Comparison of ENCODE assay signal across 9 cellular contexts in the genomic region with DNA sequence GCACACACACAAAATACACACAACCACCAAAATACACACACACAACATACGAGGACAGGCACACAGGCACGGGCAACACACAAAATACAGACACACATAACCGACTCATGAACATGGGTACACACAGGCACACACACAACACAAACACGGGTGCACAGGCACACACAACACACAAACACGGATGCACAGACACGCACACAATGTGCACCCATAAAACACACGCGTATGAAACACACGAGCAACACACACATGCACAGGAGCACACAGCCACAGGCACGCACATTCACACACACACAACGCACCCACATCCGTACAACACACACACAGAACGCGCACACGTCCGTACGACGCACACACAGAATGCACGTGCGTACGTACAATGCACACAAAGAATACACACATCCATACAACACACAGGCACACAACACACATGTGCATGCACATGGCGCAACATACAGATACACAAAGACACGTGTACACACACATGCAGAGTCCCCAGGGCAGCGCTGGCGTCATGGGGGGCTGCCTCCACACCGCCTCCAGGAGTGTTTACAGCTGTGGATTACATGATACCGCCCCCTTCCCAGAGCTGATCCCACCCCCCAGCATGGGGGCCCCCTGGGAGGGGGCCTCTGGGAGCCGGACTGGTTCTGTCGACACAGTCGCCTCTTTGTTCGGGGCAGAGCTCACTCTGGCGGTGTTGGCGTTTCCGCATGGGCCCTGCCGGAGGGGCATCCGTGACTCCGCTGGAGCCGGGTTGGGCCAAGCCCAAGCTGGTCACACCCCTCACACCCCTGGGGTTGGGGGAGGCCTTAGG. TPM values are rescaled to one million over a fixed set of nuclear protein-coding genes. Genes with fewer than 3 reads are reported as not detected.
DNase-seq lines count a peak whose midpoint lies in the region; ATAC-seq and TF ChIP-seq lines count a peak whose summit lies in the region.
"Had no signal": no experiment of that assay in that cellular context is flagged by ENCODE, and none has a peak within 500 bp of the region (broad histone marks: within the 10 kb centered on the region; RNA-seq: fewer than 3 reads in every experiment).

No MANE protein-coding gene starts in this region.

- H3K27ac Mint-ChIP-seq in HFFc6: peak overlapping the region; percentile 96
- peak overlapping the region; percentile 45 for H3K27ac Mint-ChIP-seq in chondrocyte (ENCODE audit: unreplicated experiment)
- H3K27ac Mint-ChIP-seq in natural killer cell: peak overlapping the region in 1 of 2 donors; percentile 79
- no peak overlapping the region for H3K27ac Mint-ChIP-seq in activated CD8-positive, alpha-beta memory T cell treated with anti-CD3 and anti-CD28 coated beads, Interleukin-2, amount 10 ng/mL, durations not matched to agents 7 days and 5 days

- peaks cover 5% of the 10 kb centered on the region; the same call in 1 of the 2 replicates for H3K36me3 ChIP-seq in ACC112 (ENCODE audit: insufficient read depth, low read length)

- TF ChIP-seq CTCF in HFFc6 (IDR thresholded peaks at IDR 0.05): no peak
- TF ChIP-seq CTCF in chondrocyte (IDR thresholded peaks at IDR 0.05): no peak
- no peak for TF ChIP-seq CTCF in natural killer cell (IDR thresholded peaks at IDR 0.05)

- H3K4me3 Mint-ChIP-seq in HFFc6 (peak overlapping the region; percentile 90), chondrocyte (ENCODE audit: unreplicated experiment) (no peak overlapping the region), natural killer cell (peak overlapping the region; percentile 2)
- no peak overlapping the region for H3K4me3 Mint-ChIP-seq in activated CD8-positive, alpha-beta memory T cell treated with anti-CD3 and anti-CD28 coated beads, Interleukin-2, amount 10 ng/mL, durations not matched to agents 7 days and 5 days

- CTCF ChIA-PET in activated CD8-positive, alpha-beta memory T cell treated with anti-CD3 and anti-CD28 coated beads, Interleukin-2, amount 10 ng/mL, durations not matched to agents 7 days and 5 days (lab: Charles Lee): no interaction called here

- peaks cover 42% of the 10 kb centered on the region for H3K4me1 ChIP-seq in ACC112 (ENCODE audit: control insufficient read depth, insufficient read depth, low read length, unreplicated experiment)

- peak overlapping the region; percentile 96; the same call in 1 of the 2 replicates for H3K4me3 ChIP-seq in ACC112 (ENCODE audit: low read depth, low read length)

- peaks cover 20% of the 10 kb centered on the region for H3K36me3 Mint-ChIP-seq in HFFc6 (ENCODE audit: low read depth)
- H3K36me3 Mint-ChIP-seq in chondrocyte (ENCODE audit: low read depth): no peaks in the 10 kb centered on the region
- no peaks in the 10 kb centered on the region for H3K36me3 Mint-ChIP-seq in natural killer cell
- peaks cover 9% of the 10 kb centered on the region for H3K36me3 Mint-ChIP-seq in activated CD8-positive, alpha-beta memory T cell treated with anti-CD3 and anti-CD28 coated beads, Interleukin-2, amount 10 ng/mL, durations not matched to agents 7 days and 5 days

- DNase-seq in HFFc6 (no peak), chondrocyte (ENCODE audit: low spot score) (no peak), natural killer cell (no peak), NCI-H226 (no peak), DMS79 treated with DMSO at 0.1 percent for 48 hours (lab: John Stamatoyannopoulos, UW) (no peak), HuH-7.5 (ENCODE audit: low spot score) (no peak)
- no peak for DNase-seq in activated CD8-positive, alpha-beta memory T cell treated with anti-CD3 and anti-CD28 coated beads, Interleukin-2, amount 10 ng/mL, durations not matched to agents 7 days and 5 days
- DNase-seq: left ventricle myocardium superior had no signal

- no peaks in the 10 kb centered on the region for H3K27me3 ChIP-seq in ACC112 (ENCODE audit: insufficient read depth, low read length)

- no peak overlapping the region for H2AFZ ChIP-seq in ACC112 (ENCODE audit: low read length, unreplicated experiment)

- no peaks in the 10 kb centered on the region for H3K9me3 Mint-ChIP-seq in HFFc6
- H3K9me3 Mint-ChIP-seq in chondrocyte (ENCODE audit: low read depth): no peaks in the 10 kb centered on the region
- H3K9me3 Mint-ChIP-seq in natural killer cell: no peaks in the 10 kb centered on the region
- no peaks in the 10 kb centered on the region for H3K9me3 Mint-ChIP-seq in activated CD8-positive, alpha-beta memory T cell treated with anti-CD3 and anti-CD28 coated beads, Interleukin-2, amount 10 ng/mL, durations not matched to agents 7 days and 5 days (ENCODE audit: low read depth)

- H3K4me1 Mint-ChIP-seq in HFFc6 (ENCODE audit: low read depth) (peaks cover 47% of the 10 kb centered on the region), chondrocyte (ENCODE audit: low read depth) (peaks cover 35% of the 10 kb centered on the region), natural killer cell (peaks cover 21 to 60% of the 10 kb centered on the region in 2 donors)
- peaks cover 34% of the 10 kb centered on the region for H3K4me1 Mint-ChIP-seq in activated CD8-positive, alpha-beta memory T cell treated with anti-CD3 and anti-CD28 coated beads, Interleukin-2, amount 10 ng/mL, durations not matched to agents 7 days and 5 days

- no peak overlapping the region for H3K27ac ChIP-seq in ACC112 (ENCODE audit: low read depth, low read length)

- H3K79me2 ChIP-seq in ACC112 (ENCODE audit: control insufficient read depth, insufficient read depth, low read length, unreplicated experiment): peaks cover 75% of the 10 kb centered on the region

- intact Hi-C loops in natural killer cell (cut with micrococcal nuclease): loop anchor here (5.0 kb wide), 1 partner anchor 39 kb away; no protein-coding TSS in a partner anchor

- peaks cover 6% of the 10 kb centered on the region for H3K27me3 Mint-ChIP-seq in HFFc6 (ENCODE audit: insufficient read depth)
- no peaks in the 10 kb centered on the region for H3K27me3 Mint-ChIP-seq in chondrocyte (ENCODE audit: low read depth)
- no peaks in the 10 kb centered on the region for H3K27me3 Mint-ChIP-seq in natural killer cell (ENCODE audit: low read depth in 2 of 2)
- no peaks in the 10 kb centered on the region for H3K27me3 Mint-ChIP-seq in activated CD8-positive, alpha-beta memory T cell treated with anti-CD3 and anti-CD28 coated beads, Interleukin-2, amount 10 ng/mL, durations not matched to agents 7 days and 5 days

- ATAC-seq in natural killer cell: no peak
- ATAC-seq in activated CD8-positive, alpha-beta memory T cell treated with anti-CD3 and anti-CD28 coated beads, Interleukin-2, amount 10 ng/mL, durations not matched to agents 7 days and 5 days: no peak
- ATAC-seq: left ventricle myocardium superior had no signal

RNA-seq across cellular contexts. Expression of gene SBNO2, which starts 2.9 kb away (rescaled TPM):
- 10 to 100 TPM; 33.7 to 49.8 (median 41.5) TPM for total RNA-seq in HFFc6 (2021; fragmentation: NEBNext Ultra II Directional; extraction: Animal tissue kit (Norgen Biotek cat#: 25700))
- total RNA-seq in chondrocyte (25.9 to 46.0 TPM (median 45.6 TPM) in 3 replicates), natural killer cell (100 to 1,000 TPM in 1 of 3 donors, 10 to 100 TPM in 2; 92.0 to 106 (median 94.3) TPM)
- 10 to 100 TPM; 50.6 to 74.7 TPM for total RNA-seq in activated CD8-positive, alpha-beta memory T cell treated with anti-CD3 and anti-CD28 coated beads, Interleukin-2, amount 10 ng/mL, durations not matched to agents 7 days and 5 days

RNA-seq across cellular contexts. Expression of gene STK11, which starts 34.4 kb away (rescaled TPM):
- 10 to 100 TPM; 52.9 to 59.1 (median 56.7) TPM for total RNA-seq in HFFc6 (2021; fragmentation: NEBNext Ultra II Directional; extraction: Animal tissue kit (Norgen Biotek cat#: 25700))
- total RNA-seq in chondrocyte: 41.1 to 44.5 TPM (median 42.3 TPM) in 3 replicates
- 10 to 100 TPM; 51.5 to 61.1 (median 54.0) TPM for total RNA-seq in natural killer cell
- 10 to 100 TPM; 76.7 to 80.5 TPM for total RNA-seq in activated CD8-positive, alpha-beta memory T cell treated with anti-CD3 and anti-CD28 coated beads, Interleukin-2, amount 10 ng/mL, durations not matched to agents 7 days and 5 days

Comparison
In these comparisons a context has a peak if more than half of its experiments do, and no peak if none do; other contexts are left out.
1. H3K4me3 Mint-ChIP-seq: peak in HFFc6 (single experiment) and natural killer cell (single experiment); none in chondrocyte (single experiment) and activated CD8-positive, alpha-beta memory T cell treated with anti-CD3 and anti-CD28 coated beads, Interleukin-2, amount 10 ng/mL, durations not matched to agents 7 days and 5 days (single experiment).